Comparison of ENCODE assay signal across 1 cellular context in genomic region chr9:136273244-136273865, GRCh38.
TF ChIP-seq lines count a peak whose summit lies in the region.

No MANE protein-coding gene starts in this region.

TF ChIP-seq in H1, 55 proteins besides CTCF, POLR2A, EP300 and RAD21:
- TF ChIP-seq YY1 (IDR thresholded peaks at IDR 0.05; ENCODE audit: low read depth, low read length) (no peak), POLR2AphosphoS5 (IDR thresholded peaks at IDR 0.05; ENCODE audit: low read depth, low read length) (no peak), FOSL1 (IDR thresholded peaks at IDR 0.05; ENCODE audit: insufficient read depth, low read depth, low read length) (no peak), NANOG (IDR thresholded peaks at IDR 0.05; ENCODE audit: insufficient read depth, low read depth, low read length, poor library complexity, severe bottlenecking) (no peak), SUZ12 (IDR thresholded peaks at IDR 0.05; ENCODE audit: low read length) (no peak), EZH2 (IDR thresholded peaks at IDR 0.05; ENCODE audit: low read depth, low read length, severe bottlenecking) (no peak), ZNF274 (IDR thresholded peaks at IDR 0.05; ENCODE audit: borderline replicate concordance, extremely low read depth, low read length) (no peak), EGR1 (IDR thresholded peaks at IDR 0.05; ENCODE audit: borderline replicate concordance, low read depth, low read length) (no peak), SAP30 (IDR thresholded peaks at IDR 0.05; ENCODE audit: insufficient read depth, insufficient replicate concordance, low read length) (no peak), SP1 (IDR thresholded peaks at IDR 0.05; ENCODE audit: low read depth, low read length) (no peak), GABPA (IDR thresholded peaks at IDR 0.05; ENCODE audit: borderline replicate concordance, insufficient read depth, low read length) (no peak), TAF1 (IDR thresholded peaks at IDR 0.05; ENCODE audit: low read depth, low read length) (no peak)
